Comparison of ENCODE assay signal across 9 cellular contexts in the genomic region with DNA sequence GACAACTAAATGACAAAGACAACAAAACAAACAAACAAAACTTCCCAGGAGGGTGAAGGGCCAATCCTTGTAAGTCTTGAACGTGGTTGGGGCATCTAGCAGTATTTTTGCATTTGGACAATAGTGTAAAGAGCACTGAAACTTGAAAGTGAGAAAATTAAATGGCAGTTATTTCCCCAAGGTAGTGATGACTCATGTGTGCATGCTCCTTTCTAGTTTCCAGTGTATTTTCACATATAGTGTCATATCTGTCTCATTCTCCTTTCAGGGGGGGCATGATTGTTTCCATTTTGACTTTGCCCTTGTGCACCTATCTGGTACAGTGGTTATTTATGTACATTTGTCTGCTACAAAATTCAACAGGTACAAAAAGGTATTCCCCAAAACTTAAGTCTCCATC. TPM values are rescaled to one million over a fixed set of nuclear protein-coding genes. Genes with fewer than 3 reads are reported as not detected.
DNase-seq lines count a peak whose midpoint lies in the region; ATAC-seq lines count a peak whose summit lies in the region.
"Had no signal": no experiment of that assay in that cellular context is flagged by ENCODE, and none has a peak within 500 bp of the region (broad histone marks: within the 10 kb centered on the region; RNA-seq: fewer than 3 reads in every experiment).

No MANE protein-coding gene starts in this region.

- peak; percentile 25 to 32 for DNase-seq in activated T-cell treated with anti-CD3 and anti-CD28 coated beads, Interleukin-2, amount 50 U/mL, for 72 hours
- no peak for DNase-seq in iPS-NIHi7 (ENCODE audit: extremely low spot score)
- no peak for DNase-seq in Ammon's horn (ENCODE audit: low spot score)
- DNase-seq in OCI-M1 (lab: John Stamatoyannopoulos, UW), result no peak
- DNase-seq in hepatic stellate cell (ENCODE audit: low spot score), result no peak
- DNase-seq: effector CD4-positive, alpha-beta T cell had no signal

- peaks cover 4 to 5% of the 10 kb centered on the region in 2 donors for H3K9me3 Mint-ChIP-seq in activated T-cell treated with anti-CD3 and anti-CD28 coated beads, Interleukin-2, amount 50 U/mL, for 72 hours

- H3K27ac Mint-ChIP-seq in activated T-cell treated with anti-CD3 and anti-CD28 coated beads, Interleukin-2, amount 50 U/mL, for 72 hours, result no peak overlapping the region

- peaks cover 6 to 15% of the 10 kb centered on the region in 2 donors for H3K36me3 Mint-ChIP-seq in activated T-cell treated with anti-CD3 and anti-CD28 coated beads, Interleukin-2, amount 50 U/mL, for 72 hours (ENCODE audit: insufficient read depth in 2 of 2)

- peaks cover 65% of the 10 kb centered on the region for H3K4me1 Mint-ChIP-seq in activated T-cell treated with anti-CD3 and anti-CD28 coated beads, Interleukin-2, amount 50 U/mL, for 72 hours (ENCODE audit: low read depth)

- H3K4me3 Mint-ChIP-seq in activated T-cell treated with anti-CD3 and anti-CD28 coated beads, Interleukin-2, amount 50 U/mL, for 72 hours, result peak overlapping the region; percentile 23 to 42

- H3K27me3 Mint-ChIP-seq in activated T-cell treated with anti-CD3 and anti-CD28 coated beads, Interleukin-2, amount 50 U/mL, for 72 hours (ENCODE audit: low read depth), result no peaks in the 10 kb centered on the region

- ATAC-seq in GM18508 (IDR thresholded peaks at IDR 0.05; ENCODE audit: insufficient read depth, unreplicated experiment), result peak; percentile 90
- ATAC-seq in GM19455 (IDR thresholded peaks at IDR 0.05; ENCODE audit: unreplicated experiment), result peak; percentile 81
- peak; percentile 85 for ATAC-seq in HG03025 (IDR thresholded peaks at IDR 0.05; ENCODE audit: low FRiP score, unreplicated experiment)
- peak; percentile 81 to 83 for ATAC-seq in activated T-cell treated with anti-CD3 and anti-CD28 coated beads, Interleukin-2, amount 50 U/mL, for 72 hours (replicated peaks in 1 of 2)

RNA-seq across cellular contexts. Expression of a gene that starts 39.5 kb away (rescaled TPM):
- total RNA-seq in activated T-cell treated with anti-CD3 and anti-CD28 coated beads, Interleukin-2, amount 50 U/mL, for 72 hours, result 10 to 100 TPM; 11.2 to 18.5 TPM

Comparison
In these comparisons a context has a peak if more than half of its experiments do, and no peak if none do; other contexts are left out.
1. DNase-seq: peak in activated T-cell treated with anti-CD3 and anti-CD28 coated beads, Interleukin-2, amount 50 U/mL, for 72 hours (2 of 2); none in iPS-NIHi7 (single experiment), Ammon's horn (single experiment), OCI-M1 (single experiment) and hepatic stellate cell (single experiment).
2. Peak in every context shown above with its lines, with median percentiles within 50 percentile points of each other: ATAC-seq.